9 cellular contexts compared by ENCODE assay signal in the genomic region with DNA sequence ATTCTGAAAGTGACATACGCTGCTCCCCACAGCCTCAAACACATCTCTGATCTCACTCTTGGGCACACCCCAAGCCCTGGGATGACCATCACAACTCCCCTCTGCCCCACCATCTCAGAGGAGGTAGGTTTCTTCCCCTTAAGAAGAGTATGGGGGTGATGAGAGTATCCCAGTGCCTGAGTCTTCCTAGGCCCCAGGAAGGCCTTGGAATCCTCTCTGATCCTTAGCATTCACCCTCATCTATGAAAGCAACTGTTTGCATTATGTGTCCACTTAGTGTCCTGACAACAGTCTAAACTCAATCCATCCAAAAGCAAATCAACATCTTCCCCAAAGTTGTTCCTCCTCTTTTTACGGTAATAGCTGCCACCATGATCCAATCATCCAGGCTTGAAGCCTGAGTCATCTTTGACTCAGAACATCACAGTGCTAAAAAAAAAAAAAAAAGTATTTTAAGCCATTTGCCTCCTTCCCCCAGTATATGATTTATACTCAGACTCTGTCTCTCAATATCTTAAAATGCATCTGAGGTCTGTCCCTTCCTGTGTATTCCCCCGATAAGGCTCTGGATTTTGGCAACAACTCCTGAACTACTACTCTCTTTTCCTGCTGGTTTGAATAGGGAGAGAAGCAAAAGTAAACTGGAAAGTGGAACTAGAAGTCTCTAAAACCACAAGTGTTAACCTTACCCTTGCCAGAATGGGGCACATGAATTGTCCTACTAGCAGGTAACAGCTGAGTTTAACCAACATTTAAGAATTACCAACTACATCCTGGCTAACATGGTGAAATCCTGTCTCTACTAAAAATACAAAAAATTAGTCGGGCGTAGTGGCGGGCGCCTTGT. TPM values are rescaled to one million over a fixed set of nuclear protein-coding genes. Genes with fewer than 3 reads are reported as not detected.
A peak's percentile ranks its signal among the peaks of the same experiment; 100 is the strongest.
DNase-seq lines count a peak whose midpoint lies in the region; ATAC-seq and TF ChIP-seq lines count a peak whose summit lies in the region.
"Had no signal": no experiment of that assay in that cellular context is flagged by ENCODE, and none has a peak within 500 bp of the region (broad histone marks: within the 10 kb centered on the region; RNA-seq: fewer than 3 reads in every experiment).

No MANE protein-coding gene starts in this region.

- H3K36me3 Mint-ChIP-seq in T-helper 1 cell treated with Interleukin-12 subunit alpha and Interleukin-12 subunit beta and Interleukin-4 antibody, amounts not matched to agents 30 μg/mL and 1 μg/mL, for 36 hours (ENCODE audit: low read depth): peaks cover 11% of the 10 kb centered on the region

- peaks cover 46% of the 10 kb centered on the region for H3K4me1 ChIP-seq in ACC112 (ENCODE audit: control insufficient read depth, insufficient read depth, low read length, unreplicated experiment)
- peaks cover 35% of the 10 kb centered on the region for H3K4me1 ChIP-seq in skeletal muscle satellite cell (ENCODE audit: control insufficient read depth, insufficient read depth, low read length)

- H2AFZ ChIP-seq in ACC112 (ENCODE audit: low read length, unreplicated experiment): peak overlapping the region; percentile 63

- H3K4me2 ChIP-seq in skeletal muscle satellite cell (ENCODE audit: low read length): peak overlapping the region; percentile 76

- no peaks in the 10 kb centered on the region for H3K9me3 ChIP-seq in skeletal muscle satellite cell (replicated peaks; ENCODE audit: low read length)

- DNase-seq in fibroblast of the aortic adventitia (ENCODE audit: low read depth): peak; percentile 94
- DNase-seq in globus pallidus (ENCODE audit: low spot score): no peak
- DNase-seq in NCI-H2029 (lab: John Stamatoyannopoulos, UW): no peak

- no peak for TF ChIP-seq CTCF in fibroblast of the aortic adventitia (IDR thresholded peaks at IDR 0.05; ENCODE audit: insufficient read depth, low read length)

- H3K4me3 Mint-ChIP-seq in T-helper 1 cell treated with Interleukin-12 subunit alpha and Interleukin-12 subunit beta and Interleukin-4 antibody, amounts not matched to agents 30 μg/mL and 1 μg/mL, for 36 hours: peak overlapping the region; percentile 27

- no peaks in the 10 kb centered on the region for H3K27me3 ChIP-seq in ACC112 (ENCODE audit: insufficient read depth, low read length)
- no peaks in the 10 kb centered on the region for H3K27me3 ChIP-seq in skeletal muscle satellite cell (ENCODE audit: control insufficient read depth, insufficient read depth, low read length)

- peak overlapping the region; percentile 71 for H3K9ac ChIP-seq in skeletal muscle satellite cell (ENCODE audit: low read depth, low read length)

- peak overlapping the region; percentile 85 for H3K27ac Mint-ChIP-seq in T-helper 1 cell treated with Interleukin-12 subunit alpha and Interleukin-12 subunit beta and Interleukin-4 antibody, amounts not matched to agents 30 μg/mL and 1 μg/mL, for 36 hours

- ATAC-seq in GM18870 (IDR thresholded peaks at IDR 0.05; ENCODE audit: unreplicated experiment) (peak; percentile 33), HG03064 (IDR thresholded peaks at IDR 0.05; ENCODE audit: low read depth, unreplicated experiment) (peak; percentile 27)

- H3K36me3 ChIP-seq in ACC112 (ENCODE audit: insufficient read depth, low read length) (no peaks in the 10 kb centered on the region), skeletal muscle satellite cell (ENCODE audit: insufficient read depth, low read length) (no peaks in the 10 kb centered on the region)

- no peaks in the 10 kb centered on the region for H3K79me2 ChIP-seq in ACC112 (ENCODE audit: control insufficient read depth, insufficient read depth, low read length, unreplicated experiment)

- H3K4me1 Mint-ChIP-seq in T-helper 1 cell treated with Interleukin-12 subunit alpha and Interleukin-12 subunit beta and Interleukin-4 antibody, amounts not matched to agents 30 μg/mL and 1 μg/mL, for 36 hours (ENCODE audit: low read depth): peaks cover 27% of the 10 kb centered on the region

- peak overlapping the region; percentile 90 for H3K27ac ChIP-seq in ACC112 (ENCODE audit: low read depth, low read length)

- peak overlapping the region; percentile 11; the same call in 1 of the 2 replicates for H3K4me3 ChIP-seq in ACC112 (ENCODE audit: low read depth, low read length)
- H3K4me3 ChIP-seq in fibroblast of the aortic adventitia (ENCODE audit: low read depth, low read length): no peak overlapping the region
- H3K4me3 ChIP-seq in skeletal muscle satellite cell (ENCODE audit: low read length): peak overlapping the region; percentile 45

- H3K9me3 Mint-ChIP-seq in T-helper 1 cell treated with Interleukin-12 subunit alpha and Interleukin-12 subunit beta and Interleukin-4 antibody, amounts not matched to agents 30 μg/mL and 1 μg/mL, for 36 hours: peaks cover 7% of the 10 kb centered on the region

- no peaks in the 10 kb centered on the region for H3K27me3 Mint-ChIP-seq in T-helper 1 cell treated with Interleukin-12 subunit alpha and Interleukin-12 subunit beta and Interleukin-4 antibody, amounts not matched to agents 30 μg/mL and 1 μg/mL, for 36 hours (ENCODE audit: low read depth)

RNA-seq across cellular contexts. Expression of gene POPDC2, which starts 22.5 kb away (rescaled TPM):
- total RNA-seq in fibroblast of the aortic adventitia (ENCODE audit: low replicate concordance): 0.27 and 1.6 TPM in 2 replicates
- 0.51 TPM in 1 of 2 replicates, not detected in the other for total RNA-seq in skeletal muscle satellite cell (2012; rRNA removed)

RNA-seq across cellular contexts. Expression of gene COX17, which starts 39.3 kb away (rescaled TPM):
- 17.0 and 18.0 TPM in 2 replicates for total RNA-seq in fibroblast of the aortic adventitia (ENCODE audit: low replicate concordance)
- 10.6 and 15.1 TPM in 2 replicates for total RNA-seq in skeletal muscle satellite cell (2012; rRNA removed)

RNA-seq across cellular contexts. Expression of gene PLA1A, which starts 40.2 kb away (rescaled TPM):
- 1.1 TPM in 1 of 2 replicates, not detected in the other for total RNA-seq in fibroblast of the aortic adventitia (ENCODE audit: low replicate concordance)
- total RNA-seq in skeletal muscle satellite cell (2012; rRNA removed): 0.22 TPM in 1 of 2 replicates, not detected in the other
- total RNA-seq: H1 had no signal

RNA-seq across cellular contexts. Expression of gene ADPRH, which starts 58.6 kb away (rescaled TPM):
- total RNA-seq in fibroblast of the aortic adventitia (ENCODE audit: low replicate concordance): 3.8 and 4.1 TPM in 2 replicates
- total RNA-seq in skeletal muscle satellite cell (2012; rRNA removed): 1.7 and 2.0 TPM in 2 replicates
